In the genomic region with DNA sequence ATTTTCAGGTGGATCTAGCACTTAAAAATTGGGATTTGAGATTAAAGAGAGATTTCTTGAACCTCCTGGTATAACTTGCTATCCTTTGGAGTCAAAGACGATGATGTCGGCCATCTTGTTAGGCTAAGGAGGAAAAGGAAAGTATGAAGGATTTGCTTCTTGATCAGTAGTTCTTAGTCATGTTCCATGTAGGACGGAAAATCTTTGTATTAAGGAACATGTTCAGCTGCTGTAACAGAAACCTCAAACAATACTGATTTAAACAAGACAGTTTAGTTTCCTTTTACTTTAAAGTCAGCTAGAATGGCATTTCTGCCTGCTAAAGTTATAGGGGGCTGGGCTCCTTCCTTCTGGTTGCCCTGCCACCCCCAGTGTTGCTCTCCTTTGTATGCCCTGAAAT, we compare ENCODE assay signal across 17 cellular contexts. TPM values are rescaled to one million over a fixed set of nuclear protein-coding genes. Genes with fewer than 3 reads are reported as not detected.
DNase-seq lines count a peak whose midpoint lies in the region; ATAC-seq, FAIRE-seq and TF ChIP-seq lines count a peak whose summit lies in the region.
"Had no signal": no experiment of that assay in that cellular context is flagged by ENCODE, and none has a peak within 500 bp of the region (broad histone marks: within the 10 kb centered on the region; RNA-seq: fewer than 3 reads in every experiment).

No MANE protein-coding gene starts in this region.

- CTCF ChIA-PET in GM12878 (lab: Yijun Ruan, JAX) = interaction anchor here (1.1 to 4.5 kb wide), 5 partner anchors 10 to 313 kb away, joined by 3 to 53 read pairs (median 5); no protein-coding TSS in a partner anchor

- H4K20me1 ChIP-seq in MM.1S (ENCODE audit: insufficient read depth, low read length) (no peaks in the 10 kb centered on the region), GM12878 (ENCODE audit: control insufficient read depth, insufficient read depth) (no peaks in the 10 kb centered on the region; the same call in 1 of the 2 replicates)

- TF ChIP-seq POLR2A in GM12878 (IDR thresholded peaks at IDR 0.05; ENCODE audit: low read depth, low read length) (no peak), body of pancreas (IDR thresholded peaks at IDR 0.05) (no peak)

- no peak overlapping the region for H2AFZ ChIP-seq in MM.1S (ENCODE audit: low read length)
- no peak overlapping the region for H2AFZ ChIP-seq in GM12878 (ENCODE audit: control insufficient read depth, low read depth, low read length)

- TF ChIP-seq RAD21 in GM12878 (IDR thresholded peaks at IDR 0.05; ENCODE audit: insufficient read depth, low read depth, low read length) = no peak

- ATAC-seq in Right ventricle myocardium inferior = no peak
- ATAC-seq in GM12878 = no peak
- no peak for ATAC-seq in body of pancreas

- H3K4me2 ChIP-seq in MM.1S (ENCODE audit: low read depth, low read length) = no peak overlapping the region
- peak overlapping the region; percentile 50 for H3K4me2 ChIP-seq in GM12878 (ENCODE audit: control insufficient read depth, insufficient read depth)

- BruUV-seq in GM12878 (replicated peaks; lab: Mats Ljungman, UMichigan) = no TSS peak

- no peak for DNase-seq in right atrium auricular region (ENCODE audit: low spot score)
- no peak for DNase-seq in Right ventricle myocardium inferior (ENCODE audit: missing footprints)
- no peak for DNase-seq in MM.1S
- DNase-seq in GM12878 (ENCODE audit: low read depth, low spot score) = no peak
- no peak for DNase-seq in body of pancreas
- no peak for DNase-seq in DMS 273 (lab: John Stamatoyannopoulos, UW; ENCODE audit: unreplicated experiment)
- DNase-seq in kidney glomerular epithelial cell (lab: John Stamatoyannopoulos, UW) = no peak
- DNase-seq: amniotic stem cell; central memory CD4-positive, alpha-beta T cell; GDM1; Karpas-422; NCI-H1105 treated with DMSO at 0.1 percent for 48 hours; NCI-H526 treated with DMSO at 0.1 percent for 48 hours; stomach; T-helper 2 cell; upper lobe of left lung had no signal

- H3K4me3 ChIP-seq in right atrium auricular region (no peak overlapping the region), MM.1S (ENCODE audit: low read length) (no peak overlapping the region), GM12878 (no peak overlapping the region), body of pancreas (no peak overlapping the region)
- H3K4me3 ChIP-seq: esophagus muscularis mucosa, stomach, upper lobe of left lung had no signal

- H3K9ac ChIP-seq in MM.1S (ENCODE audit: low read length) (no peak overlapping the region), GM12878 (ENCODE audit: control insufficient read depth, insufficient read depth, low read length) (no peak overlapping the region)

- H3K27ac ChIP-seq in right atrium auricular region (peak overlapping the region; percentile 13 to 52), MM.1S (ENCODE audit: low read length) (peak overlapping the region; percentile 9; the same call in 1 of the 2 replicates), GM12878 (ENCODE audit: control insufficient read depth, insufficient read depth) (no peak overlapping the region; the same call in 1 of the 2 replicates), body of pancreas (peak overlapping the region in 1 of 4 donors; percentile 2)
- H3K27ac ChIP-seq: esophagus muscularis mucosa, upper lobe of left lung had no signal

- POLR2A ChIA-PET in GM12878 (lab: Charles Lee) = no interaction called here

- H3K79me2 ChIP-seq in MM.1S (ENCODE audit: low read length) = peaks cover 96% of the 10 kb centered on the region
- peaks cover 80% of the 10 kb centered on the region for H3K79me2 ChIP-seq in GM12878 (ENCODE audit: control insufficient read depth, insufficient read depth, low read length)

- H3K36me3 ChIP-seq in right atrium auricular region (no peaks in the 10 kb centered on the region), MM.1S (replicated peaks; ENCODE audit: insufficient read depth, low read length) (no peaks in the 10 kb centered on the region), GM12878 (ENCODE audit: control insufficient read depth in 2 of 2, insufficient read depth in 2 of 2, low read length in 1 of 2) (peaks cover 0 to 4% of the 10 kb centered on the region in 2 experiments; a peak in 1 of 4 replicates), body of pancreas (replicated peaks in 1 of 2; ENCODE audit: insufficient read depth in 1 of 2, low read depth in 2 of 2) (no peaks in the 10 kb centered on the region)
- H3K36me3 ChIP-seq: esophagus muscularis mucosa, stomach, upper lobe of left lung had no signal

- H3K4me1 ChIP-seq in right atrium auricular region (peaks cover 0 to 71% of the 10 kb centered on the region in 2 donors), MM.1S (ENCODE audit: low read length) (peaks cover 20% of the 10 kb centered on the region), GM12878 (ENCODE audit: control insufficient read depth, insufficient read depth, low read length) (peaks cover 31% of the 10 kb centered on the region), body of pancreas (peaks cover 82% of the 10 kb centered on the region)

- H3K9me2 ChIP-seq in MM.1S (replicated peaks; ENCODE audit: insufficient read depth, low read length) = no peaks in the 10 kb centered on the region

- TF ChIP-seq CTCF in right atrium auricular region (IDR thresholded peaks at IDR 0.05) (no peak), MM.1S (IDR thresholded peaks at IDR 0.05; ENCODE audit: low read length) (no peak), GM12878 (IDR thresholded peaks at IDR 0.05 in 2 of 3, conservative IDR thresholded peaks at IDR 0.05 in 1 of 3; ENCODE audit: control insufficient read depth in 2 of 3, extremely low read depth in 1 of 3, insufficient read depth in 1 of 3, low read depth in 3 of 3, low read length in 3 of 3) (no peak), body of pancreas (IDR thresholded peaks at IDR 0.05) (no peak)

- FAIRE-seq in GM12878 (lab: Jason Lieb, UNC) = peak; percentile 61

- H3K9me3 ChIP-seq in right atrium auricular region (no peaks in the 10 kb centered on the region), MM.1S (replicated peaks; ENCODE audit: insufficient read depth, low read length) (no peaks in the 10 kb centered on the region), GM12878 (replicated peaks; ENCODE audit: control insufficient read depth, insufficient read depth, low read length) (no peaks in the 10 kb centered on the region), body of pancreas (no peaks in the 10 kb centered on the region)
- H3K9me3 ChIP-seq: esophagus muscularis mucosa, stomach, upper lobe of left lung had no signal

- RAD21 ChIA-PET in GM12878 (lab: Charles Lee; ENCODE audit: unreplicated experiment) = interaction anchor here (1.2 to 2.7 kb wide), 3 partner anchors 10 to 214 kb away, joined by 3 to 13 read pairs (median 12); no protein-coding TSS in a partner anchor

- peaks cover 2% of the 10 kb centered on the region; the same call in 1 of the 2 replicates for H3F3A ChIP-seq in MM.1S (ENCODE audit: insufficient read depth, low read length)

- in situ Hi-C loops in GM12878 (cut with MboI) = no loop called here

- no peaks in the 10 kb centered on the region for H3K27me3 ChIP-seq in right atrium auricular region
- no peaks in the 10 kb centered on the region for H3K27me3 ChIP-seq in MM.1S (replicated peaks; ENCODE audit: insufficient read depth, low read length)
- no peaks in the 10 kb centered on the region for H3K27me3 ChIP-seq in GM12878 (replicated peaks in 1 of 2; ENCODE audit: control insufficient read depth in 2 of 2, insufficient read depth in 2 of 2, low read length in 1 of 2)
- no peaks in the 10 kb centered on the region for H3K27me3 ChIP-seq in body of pancreas
- H3K27me3 ChIP-seq: esophagus muscularis mucosa, stomach, upper lobe of left lung had no signal

- 82% methylated on average over 3 of the region's 3 CpGs for WGBS in GM12878 (ENCODE audit: insufficient coverage, insufficient replicate concordance, low lambda C conversion rate, missing lambda C conversion rate)
- 83 to 94% methylated on average over 3 of the region's 3 CpGs for WGBS in body of pancreas, 2 donors

- intact Hi-C loops in Right ventricle myocardium inferior (cut with DNase I) = no loop called here
- intact Hi-C loops in GM12878 (cut with micrococcal nuclease; ENCODE audit: unreplicated experiment) = no loop called here
- intact Hi-C loops in body of pancreas (cut with DNase I) = no loop called here

- no peak for TF ChIP-seq EP300 in GM12878 (IDR thresholded peaks at IDR 0.05; ENCODE audit: borderline replicate concordance in 1 of 2, control insufficient read depth in 1 of 2, low read depth in 2 of 2, low read length in 2 of 2)

- SMC1A ChIA-PET in GM12878 (lab: Charles Lee; ENCODE audit: uncharacterized antibody, unreplicated experiment) = interaction anchor here (1.0 to 4.1 kb wide), 10 partner anchors 10 to 214 kb away, joined by 3 to 25 read pairs (median 4); no protein-coding TSS in a partner anchor

TF ChIP-seq in GM12878, 131 proteins besides CTCF, POLR2A, EP300 and RAD21 (continues in another document):
- TF ChIP-seq HDAC6 (IDR thresholded peaks at IDR 0.05; ENCODE audit: unreplicated experiment) (no peak), RELA (IDR thresholded peaks at IDR 0.05; ENCODE audit: borderline replicate concordance, partially characterized antibody) (no peak)

RNA-seq across cellular contexts. Expression of gene MGAT5, which starts 56.4 kb away (rescaled TPM):
- total RNA-seq in right atrium auricular region (10 to 100 TPM; 56.9 to 91.0 TPM), Right ventricle myocardium inferior (92.3 TPM), GM12878 (2014; rRNA removed) (54.3 and 54.6 TPM in 2 replicates), GM12878 (2014; rRNA removed; fragmentation: Illumina TruSeq; extraction: Trizol) (53.7 and 54.0 TPM in 2 replicates), GM12878 (2021) (104 and 109 TPM in 2 replicates), body of pancreas (10 to 100 TPM; 15.8 to 16.3 TPM)
- 135 and 137 TPM in 2 replicates for total RNA-seq in GM12878 (2013; cell fraction: nucleolus; rRNA removed)
- polyA plus RNA-seq in GM12878 (2011; ENCODE audit: low read depth) = 32.2 TPM
- polyA plus RNA-seq in GM12878 (2011; rRNA removed) (30.1 and 31.5 TPM in 2 replicates), GM12878 (2014; fragmentation: Illumina TruSeq; extraction: Trizol) (55.3 and 58.4 TPM in 2 replicates), GM12878 (2014; fragmentation: Nextera tagmentation; extraction: Ambion mirVana) (1 to 10 TPM; 9.1 to 9.8 TPM), GM12878 (2014; rRNA removed) (40.2 and 40.9 TPM in 2 replicates), GM12878 (2016; fragmentation: Nextera tagmentation; extraction: Ambion mirVana) (1 to 10 TPM; 4.9 to 6.3 TPM)
- polyA plus RNA-seq in GM12878 (2011; cell fraction: cytosol; rRNA removed) = 34.4 and 35.9 TPM in 2 replicates
- 27.6 and 27.9 TPM in 2 replicates for polyA plus RNA-seq in GM12878 (2011; cell fraction: nucleus; rRNA removed)
- 33.0 and 39.4 TPM in 2 replicates for polyA plus RNA-seq in GM12878 (2012)
- polyA minus RNA-seq in GM12878 (2011; rRNA and poly(A)+ RNA removed) = 126 and 130 TPM in 2 replicates
- 31.1 and 35.7 TPM in 2 replicates for polyA minus RNA-seq in GM12878 (2011; cell fraction: cytosol; rRNA and poly(A)+ RNA removed)
- polyA minus RNA-seq in GM12878 (2011; cell fraction: nucleus; rRNA and poly(A)+ RNA removed) = 117 and 129 TPM in 2 replicates
